In the genomic region with DNA sequence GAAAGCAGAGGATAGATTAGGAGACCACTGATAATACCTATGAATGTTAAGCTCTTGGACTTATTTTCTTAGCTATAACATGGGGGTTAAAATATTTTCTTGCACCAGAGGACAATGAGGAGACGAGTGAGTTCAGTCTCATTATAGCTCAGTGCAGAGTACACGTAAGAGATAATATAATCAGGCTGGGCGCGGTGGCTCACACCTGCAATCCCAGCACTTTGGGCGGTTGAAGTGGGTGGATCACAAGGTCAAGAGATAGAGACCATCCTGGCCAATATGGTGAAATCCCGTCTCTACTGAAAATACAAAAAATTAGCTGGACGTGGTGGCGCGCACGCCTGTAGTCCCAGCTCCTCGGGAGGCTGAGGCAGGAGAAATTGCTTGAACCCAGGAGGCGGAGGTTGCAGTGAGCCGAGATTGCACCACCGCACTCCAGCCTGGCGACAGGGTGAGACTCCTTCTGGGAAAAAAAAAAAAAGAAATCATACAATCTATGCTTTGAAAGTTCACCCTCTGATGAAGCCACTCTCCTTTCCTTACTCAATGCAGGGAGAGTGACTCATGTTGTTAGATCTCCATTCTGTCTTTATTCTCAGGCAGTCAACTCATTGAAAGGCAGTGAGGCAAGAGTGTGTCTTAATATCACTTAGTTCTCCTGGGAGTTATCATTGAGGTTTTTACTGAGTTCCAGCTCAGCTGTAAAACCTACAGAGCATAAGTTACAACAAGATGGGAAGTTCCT, we compare ENCODE assay signal across 1 cellular context.
TF ChIP-seq lines count a peak whose summit lies in the region.

No MANE protein-coding gene starts in this region.

TF ChIP-seq in WTC11, 78 proteins besides CTCF, POLR2A, EP300 and RAD21 (continued from another document):
- TF ChIP-seq, protein P1, sequence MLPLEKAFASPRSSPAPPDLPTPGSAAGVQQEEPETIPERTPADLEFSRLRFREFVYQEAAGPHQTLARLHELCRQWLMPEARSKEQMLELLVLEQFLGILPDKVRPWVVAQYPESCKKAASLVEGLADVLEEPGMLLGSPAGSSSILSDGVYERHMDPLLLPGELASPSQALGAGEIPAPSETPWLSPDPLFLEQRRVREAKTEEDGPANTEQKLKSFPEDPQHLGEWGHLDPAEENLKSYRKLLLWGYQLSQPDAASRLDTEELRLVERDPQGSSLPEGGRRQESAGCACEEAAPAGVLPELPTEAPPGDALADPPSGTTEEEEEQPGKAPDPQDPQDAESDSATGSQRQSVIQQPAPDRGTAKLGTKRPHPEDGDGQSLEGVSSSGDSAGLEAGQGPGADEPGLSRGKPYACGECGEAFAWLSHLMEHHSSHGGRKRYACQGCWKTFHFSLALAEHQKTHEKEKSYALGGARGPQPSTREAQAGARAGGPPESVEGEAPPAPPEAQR (CRISPR knock-in tag; IDR thresholded peaks at IDR 0.05) = no peak
- TF ChIP-seq SMAD4 (CRISPR knock-in tag; IDR thresholded peaks at IDR 0.05) = no peak
- TF ChIP-seq, protein P2, sequence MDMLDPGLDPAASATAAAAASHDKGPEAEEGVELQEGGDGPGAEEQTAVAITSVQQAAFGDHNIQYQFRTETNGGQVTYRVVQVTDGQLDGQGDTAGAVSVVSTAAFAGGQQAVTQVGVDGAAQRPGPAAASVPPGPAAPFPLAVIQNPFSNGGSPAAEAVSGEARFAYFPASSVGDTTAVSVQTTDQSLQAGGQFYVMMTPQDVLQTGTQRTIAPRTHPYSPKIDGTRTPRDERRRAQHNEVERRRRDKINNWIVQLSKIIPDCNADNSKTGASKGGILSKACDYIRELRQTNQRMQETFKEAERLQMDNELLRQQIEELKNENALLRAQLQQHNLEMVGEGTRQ (CRISPR knock-in tag; IDR thresholded peaks at IDR 0.05) = no peak
- no peak for TF ChIP-seq ZBTB21 (CRISPR knock-in tag; IDR thresholded peaks at IDR 0.05; ENCODE audit: borderline replicate concordance)
- no peak for TF ChIP-seq GRHL2 (CRISPR knock-in tag; IDR thresholded peaks at IDR 0.05; ENCODE audit: insufficient replicate concordance, severe bottlenecking)
- TF ChIP-seq, protein P3, sequence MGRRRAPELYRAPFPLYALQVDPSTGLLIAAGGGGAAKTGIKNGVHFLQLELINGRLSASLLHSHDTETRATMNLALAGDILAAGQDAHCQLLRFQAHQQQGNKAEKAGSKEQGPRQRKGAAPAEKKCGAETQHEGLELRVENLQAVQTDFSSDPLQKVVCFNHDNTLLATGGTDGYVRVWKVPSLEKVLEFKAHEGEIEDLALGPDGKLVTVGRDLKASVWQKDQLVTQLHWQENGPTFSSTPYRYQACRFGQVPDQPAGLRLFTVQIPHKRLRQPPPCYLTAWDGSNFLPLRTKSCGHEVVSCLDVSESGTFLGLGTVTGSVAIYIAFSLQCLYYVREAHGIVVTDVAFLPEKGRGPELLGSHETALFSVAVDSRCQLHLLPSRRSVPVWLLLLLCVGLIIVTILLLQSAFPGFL (CRISPR knock-in tag; IDR thresholded peaks at IDR 0.05; ENCODE audit: borderline replicate concordance) = no peak
- TF ChIP-seq TP53 (CRISPR knock-in tag; IDR thresholded peaks at IDR 0.05) = no peak
- TF ChIP-seq, protein P4, sequence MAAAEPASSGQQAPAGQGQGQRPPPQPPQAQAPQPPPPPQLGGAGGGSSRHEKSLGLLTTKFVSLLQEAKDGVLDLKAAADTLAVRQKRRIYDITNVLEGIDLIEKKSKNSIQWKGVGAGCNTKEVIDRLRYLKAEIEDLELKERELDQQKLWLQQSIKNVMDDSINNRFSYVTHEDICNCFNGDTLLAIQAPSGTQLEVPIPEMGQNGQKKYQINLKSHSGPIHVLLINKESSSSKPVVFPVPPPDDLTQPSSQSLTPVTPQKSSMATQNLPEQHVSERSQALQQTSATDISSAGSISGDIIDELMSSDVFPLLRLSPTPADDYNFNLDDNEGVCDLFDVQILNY (CRISPR knock-in tag; IDR thresholded peaks at IDR 0.05) = no peak
- no peak for TF ChIP-seq NR1H2 (CRISPR knock-in tag; IDR thresholded peaks at IDR 0.05)
- no peak for TF ChIP-seq ZNF121 (CRISPR knock-in tag; IDR thresholded peaks at IDR 0.05)
- TF ChIP-seq, protein P5, sequence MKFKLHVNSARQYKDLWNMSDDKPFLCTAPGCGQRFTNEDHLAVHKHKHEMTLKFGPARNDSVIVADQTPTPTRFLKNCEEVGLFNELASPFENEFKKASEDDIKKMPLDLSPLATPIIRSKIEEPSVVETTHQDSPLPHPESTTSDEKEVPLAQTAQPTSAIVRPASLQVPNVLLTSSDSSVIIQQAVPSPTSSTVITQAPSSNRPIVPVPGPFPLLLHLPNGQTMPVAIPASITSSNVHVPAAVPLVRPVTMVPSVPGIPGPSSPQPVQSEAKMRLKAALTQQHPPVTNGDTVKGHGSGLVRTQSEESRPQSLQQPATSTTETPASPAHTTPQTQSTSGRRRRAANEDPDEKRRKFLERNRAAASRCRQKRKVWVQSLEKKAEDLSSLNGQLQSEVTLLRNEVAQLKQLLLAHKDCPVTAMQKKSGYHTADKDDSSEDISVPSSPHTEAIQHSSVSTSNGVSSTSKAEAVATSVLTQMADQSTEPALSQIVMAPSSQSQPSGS (CRISPR knock-in tag; IDR thresholded peaks at IDR 0.05; ENCODE audit: borderline replicate concordance, low read depth) = no peak
